23 cellular contexts compared by ENCODE assay signal in the genomic region with DNA sequence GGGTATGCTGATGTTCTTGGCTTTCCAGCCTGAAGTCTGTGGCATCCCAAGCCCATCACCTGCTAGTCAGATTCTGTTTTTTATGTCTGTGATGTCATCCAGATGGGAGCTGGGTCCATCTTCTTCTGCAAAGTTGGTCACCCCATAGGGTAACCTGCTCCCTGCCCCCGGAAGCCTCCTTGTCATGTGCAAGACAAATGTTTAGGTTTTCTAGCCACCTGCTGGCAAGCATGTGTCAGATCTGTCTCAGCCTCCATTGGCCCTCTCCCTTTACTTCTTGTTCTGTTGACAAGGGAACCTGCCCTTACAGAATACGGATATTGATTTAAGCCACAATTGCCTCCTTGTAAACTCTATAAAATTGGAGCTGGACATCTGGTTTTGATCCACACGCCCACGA. TPM values are rescaled to one million over a fixed set of nuclear protein-coding genes. Genes with fewer than 3 reads are reported as not detected.
DNase-seq lines count a peak whose midpoint lies in the region; ATAC-seq, FAIRE-seq and TF ChIP-seq lines count a peak whose summit lies in the region.
"Had no signal": no experiment of that assay in that cellular context is flagged by ENCODE, and none has a peak within 500 bp of the region (broad histone marks: within the 10 kb centered on the region; RNA-seq: fewer than 3 reads in every experiment).

No MANE protein-coding gene starts in this region.

- H3K27ac ChIP-seq in Karpas-422 (ENCODE audit: low read length): no peak overlapping the region
- H3K27ac ChIP-seq in astrocyte (ENCODE audit: low read depth, low read length): no peak overlapping the region
- H3K27ac ChIP-seq in neural progenitor cell: no peak overlapping the region
- H3K27ac ChIP-seq in prostate gland: no peak overlapping the region
- H3K27ac ChIP-seq in CD4-positive, alpha-beta T cell (ENCODE audit: low read depth, low read length): no peak overlapping the region
- H3K27ac ChIP-seq: epithelial cell of prostate, tibial nerve had no signal

- TF ChIP-seq POLR2A in prostate gland (IDR thresholded peaks at IDR 0.05): no peak

- H3K9me3 Mint-ChIP-seq in astrocyte (ENCODE audit: unreplicated experiment): peaks cover 17% of the 10 kb centered on the region
- peaks cover 12% of the 10 kb centered on the region for H3K9me3 Mint-ChIP-seq in neural progenitor cell
- no peaks in the 10 kb centered on the region for H3K9me3 Mint-ChIP-seq in CD4-positive, alpha-beta T cell
- H3K9me3 Mint-ChIP-seq: activated CD4-positive, alpha-beta memory T cell treated with anti-CD3 and anti-CD28 coated beads for 36 hours; stimulated activated memory B cell treated with anti-CD40 and anti-IgM and Interleukin-4, amounts not matched to agents 10 μg/mL and 1 μg/mL and 100 μg/mL, for 72 hours had no signal

- H3K9me3 ChIP-seq in Karpas-422 (ENCODE audit: low read length): no peaks in the 10 kb centered on the region
- H3K9me3 ChIP-seq in astrocyte (ENCODE audit: insufficient read depth, low read depth, low read length): no peaks in the 10 kb centered on the region
- H3K9me3 ChIP-seq in neural progenitor cell (ENCODE audit: low read depth): no peaks in the 10 kb centered on the region
- no peaks in the 10 kb centered on the region for H3K9me3 ChIP-seq in prostate gland
- no peaks in the 10 kb centered on the region for H3K9me3 ChIP-seq in CD4-positive, alpha-beta T cell (ENCODE audit: control insufficient read depth, low read length)

- no peak overlapping the region for H3K4me2 ChIP-seq in Karpas-422 (ENCODE audit: low read depth, low read length, poor library complexity, severe bottlenecking)
- no peak overlapping the region for H3K4me2 ChIP-seq in astrocyte (ENCODE audit: low read length)
- H3K4me2 ChIP-seq in neural progenitor cell: no peak overlapping the region

- no peak overlapping the region for H3K4me3 ChIP-seq in Karpas-422 (ENCODE audit: low read length)
- no peak overlapping the region for H3K4me3 ChIP-seq in astrocyte (ENCODE audit: insufficient read depth, low read depth, low read length)
- no peak overlapping the region for H3K4me3 ChIP-seq in neural progenitor cell
- no peak overlapping the region for H3K4me3 ChIP-seq in prostate gland
- H3K4me3 ChIP-seq: tibial nerve had no signal

- H3F3A ChIP-seq in neural progenitor cell (ENCODE audit: low read depth): no peaks in the 10 kb centered on the region

- no peak for ATAC-seq in HG02759 (IDR thresholded peaks at IDR 0.05; ENCODE audit: unreplicated experiment)
- ATAC-seq in CD4-positive, alpha-beta T cell (ENCODE audit: poor library complexity): no peak
- ATAC-seq: stimulated activated memory B cell treated with anti-CD40 and anti-IgM and Interleukin-4, amounts not matched to agents 10 μg/mL and 1 μg/mL and 100 μg/mL, for 72 hours had no signal

- no peaks in the 10 kb centered on the region for H3K27me3 ChIP-seq in Karpas-422 (ENCODE audit: low read length)
- peaks cover 17% of the 10 kb centered on the region for H3K27me3 ChIP-seq in astrocyte (ENCODE audit: insufficient read depth, low read length)
- peaks cover 27% of the 10 kb centered on the region for H3K27me3 ChIP-seq in neural progenitor cell
- H3K27me3 ChIP-seq in prostate gland (replicated peaks; ENCODE audit: insufficient read depth): no peaks in the 10 kb centered on the region
- H3K27me3 ChIP-seq in CD4-positive, alpha-beta T cell (ENCODE audit: control insufficient read depth, insufficient read depth, low read length): peaks cover 24% of the 10 kb centered on the region

- H3K79me2 ChIP-seq in Karpas-422 (ENCODE audit: low read length) (no peaks in the 10 kb centered on the region), astrocyte (ENCODE audit: insufficient read depth, low read length) (peaks cover 57% of the 10 kb centered on the region), neural progenitor cell (ENCODE audit: low read depth) (peaks cover 99% of the 10 kb centered on the region)

- H2AFZ ChIP-seq in Karpas-422 (ENCODE audit: low read length) (no peak overlapping the region), astrocyte (ENCODE audit: low read depth, low read length) (no peak overlapping the region), neural progenitor cell (replicated peaks) (no peak overlapping the region)

- H3K4me3 Mint-ChIP-seq in astrocyte (ENCODE audit: unreplicated experiment) (no peak overlapping the region), neural progenitor cell (no peak overlapping the region)
- no peak overlapping the region for H3K4me3 Mint-ChIP-seq in CD4-positive, alpha-beta T cell
- H3K4me3 Mint-ChIP-seq: activated CD4-positive, alpha-beta memory T cell treated with anti-CD3 and anti-CD28 coated beads for 36 hours; activated naive CD4-positive, alpha-beta T cell treated with anti-CD3 and anti-CD28 coated beads, Interleukin-2, amount 50 U/mL, for 24 hours; stimulated activated memory B cell treated with anti-CD40 and anti-IgM and Interleukin-4, amounts not matched to agents 10 μg/mL and 1 μg/mL and 100 μg/mL, for 72 hours had no signal

- H3K4me1 ChIP-seq in Karpas-422 (ENCODE audit: low read length) (peaks cover 16% of the 10 kb centered on the region), astrocyte (ENCODE audit: insufficient read depth, low read length) (peaks cover 25% of the 10 kb centered on the region), neural progenitor cell (peaks cover 41% of the 10 kb centered on the region), prostate gland (replicated peaks) (no peaks in the 10 kb centered on the region)

- FAIRE-seq in astrocyte (lab: Jason Lieb, UNC): no peak
- FAIRE-seq: A204.1 had no signal

- peak; percentile 15 for DNase-seq in NCI-H2029 (lab: John Stamatoyannopoulos, UW)
- no peak for DNase-seq in NCI-H2029 treated with DMSO at 0.1 percent for 48 hours (lab: John Stamatoyannopoulos, UW)
- DNase-seq in Karpas-422: peak; percentile 50
- no peak for DNase-seq in astrocyte (ENCODE audit: low read depth)
- DNase-seq in neural progenitor cell (ENCODE audit: low spot score): peak; percentile 15
- DNase-seq in prostate gland (ENCODE audit: low spot score): no peak
- DNase-seq in CD4-positive, alpha-beta T cell: no peak
- DNase-seq: activated CD4-positive, alpha-beta memory T cell treated with anti-CD3 and anti-CD28 coated beads for 36 hours; activated T-cell treated with anti-CD3 and anti-CD28 coated beads, Interleukin-2, amount 50 U/mL, for 48 hours; cortex of kidney; DND-41; GOT3; NCI-H1092; NCI-H345; Right ventricle myocardium superior; stimulated activated CD4-positive, alpha-beta T cell treated with anti-CD3 and anti-CD28 coated beads, Interleukin-15, amount 100 ng/mL, for 24 hours; T-helper 1 cell had no signal

- TF ChIP-seq CTCF in astrocyte (IDR thresholded peaks at IDR 0.05; ENCODE audit: insufficient read depth, low read depth, low read length) (peak; percentile 12), neural progenitor cell (IDR thresholded peaks at IDR 0.05) (peak; percentile 20), prostate gland (IDR thresholded peaks at IDR 0.05) (peak in 2 of 4 experiments; percentile 6 to 28)
- no peak for TF ChIP-seq CTCF in CD4-positive, alpha-beta T cell (IDR thresholded peaks at IDR 0.05)

- POLR2A ChIA-PET in CD4-positive, alpha-beta T cell (lab: Charles Lee): no interaction called here

- peaks cover 22% of the 10 kb centered on the region for H3K4me1 Mint-ChIP-seq in astrocyte (ENCODE audit: low read depth, unreplicated experiment)
- peaks cover 19% of the 10 kb centered on the region for H3K4me1 Mint-ChIP-seq in neural progenitor cell
- no peaks in the 10 kb centered on the region for H3K4me1 Mint-ChIP-seq in CD4-positive, alpha-beta T cell (ENCODE audit: low read depth)
- H3K4me1 Mint-ChIP-seq: activated naive CD4-positive, alpha-beta T cell treated with anti-CD3 and anti-CD28 coated beads, Interleukin-2, amount 50 U/mL, for 24 hours had no signal

- intact Hi-C loops in prostate gland (cut with DNase I): loop anchor here (10.0 kb wide), 1 partner anchor 265 kb away; no protein-coding TSS in a partner anchor
- intact Hi-C loops in CD4-positive, alpha-beta T cell (cut with DNase I, micrococcal nuclease): no loop called here

- CTCF ChIA-PET in CD4-positive, alpha-beta T cell (lab: Charles Lee): no interaction called here

- H3K9ac ChIP-seq in Karpas-422 (ENCODE audit: low read length) (no peak overlapping the region), astrocyte (ENCODE audit: low read length) (no peak overlapping the region), neural progenitor cell (no peak overlapping the region)

- H3K36me3 Mint-ChIP-seq in astrocyte (ENCODE audit: low read depth, unreplicated experiment): peaks cover 17% of the 10 kb centered on the region
- peaks cover 5% of the 10 kb centered on the region for H3K36me3 Mint-ChIP-seq in neural progenitor cell
- no peaks in the 10 kb centered on the region for H3K36me3 Mint-ChIP-seq in CD4-positive, alpha-beta T cell (ENCODE audit: low read depth)
- H3K36me3 Mint-ChIP-seq: activated CD4-positive, alpha-beta memory T cell treated with anti-CD3 and anti-CD28 coated beads for 36 hours; activated naive CD4-positive, alpha-beta T cell treated with anti-CD3 and anti-CD28 coated beads, Interleukin-2, amount 50 U/mL, for 24 hours; stimulated activated memory B cell treated with anti-CD40 and anti-IgM and Interleukin-4, amounts not matched to agents 10 μg/mL and 1 μg/mL and 100 μg/mL, for 72 hours had no signal

- WGBS in prostate gland: 66% methylated on average over 4 of the region's 4 CpGs

- H3K36me3 ChIP-seq in Karpas-422 (ENCODE audit: insufficient read depth, low read length): no peaks in the 10 kb centered on the region
- no peaks in the 10 kb centered on the region for H3K36me3 ChIP-seq in astrocyte (ENCODE audit: insufficient read depth, low read length)
- H3K36me3 ChIP-seq in neural progenitor cell: no peaks in the 10 kb centered on the region
- H3K36me3 ChIP-seq in prostate gland: no peaks in the 10 kb centered on the region
- H3K36me3 ChIP-seq: tibial nerve had no signal

- H3K27me3 Mint-ChIP-seq in astrocyte (ENCODE audit: low read depth, unreplicated experiment): peaks cover 29% of the 10 kb centered on the region
- peaks cover 9% of the 10 kb centered on the region for H3K27me3 Mint-ChIP-seq in neural progenitor cell (ENCODE audit: insufficient read depth, low read depth)
- peaks cover 22% of the 10 kb centered on the region for H3K27me3 Mint-ChIP-seq in CD4-positive, alpha-beta T cell

- no peaks in the 10 kb centered on the region for H3K9me2 ChIP-seq in Karpas-422 (replicated peaks; ENCODE audit: insufficient read depth, low read length)

- no peak overlapping the region for H3K27ac Mint-ChIP-seq in astrocyte (ENCODE audit: unreplicated experiment)
- H3K27ac Mint-ChIP-seq in neural progenitor cell: no peak overlapping the region
- H3K27ac Mint-ChIP-seq in CD4-positive, alpha-beta T cell: no peak overlapping the region
- H3K27ac Mint-ChIP-seq: activated CD4-positive, alpha-beta memory T cell treated with anti-CD3 and anti-CD28 coated beads for 36 hours; activated naive CD4-positive, alpha-beta T cell treated with anti-CD3 and anti-CD28 coated beads, Interleukin-2, amount 50 U/mL, for 24 hours; stimulated activated memory B cell treated with anti-CD40 and anti-IgM and Interleukin-4, amounts not matched to agents 10 μg/mL and 1 μg/mL and 100 μg/mL, for 72 hours had no signal

- 0 out of 2 replicates have a peak, but pooled peaks cover 4% of the 10 kb centered on the region for H4K20me1 ChIP-seq in Karpas-422 (ENCODE audit: insufficient read depth, low read depth, low read length)
- H4K20me1 ChIP-seq in astrocyte (ENCODE audit: insufficient read depth, low read length): peaks cover 7% of the 10 kb centered on the region
- H4K20me1 ChIP-seq in neural progenitor cell (ENCODE audit: low read depth): peaks cover 93% of the 10 kb centered on the region

RNA-seq across cellular contexts. Expression of a gene that starts 7.4 kb away (rescaled TPM):
- not detected in 2 replicates for total RNA-seq in Karpas-422 (2014; rRNA removed; shearing (Covaris generic); ENCODE audit: low replicate concordance)
- total RNA-seq in astrocyte (8.9 and 9.6 TPM in 2 replicates), neural progenitor cell (ENCODE audit: low replicate concordance) (6.7 and 11.0 TPM in 2 replicates), prostate gland (1 to 10 TPM; 1.0 to 1.2 TPM)
- total RNA-seq in CD4-positive, alpha-beta T cell: not detected
- total RNA-seq: activated CD4-positive, alpha-beta memory T cell treated with anti-CD3 and anti-CD28 coated beads for 36 hours had no signal

Comparison
In these comparisons a context has a peak if more than half of its experiments do, and no peak if none do; other contexts are left out.
1. DNase-seq: peak in NCI-H2029 (single experiment), Karpas-422 (single experiment) and neural progenitor cell (single experiment); none in NCI-H2029 treated with DMSO at 0.1 percent for 48 hours (single experiment), astrocyte (single experiment), prostate gland (single experiment) and CD4-positive, alpha-beta T cell (0 of 10).